Comparison of ENCODE assay signal across 1 cellular context in the genomic region with DNA sequence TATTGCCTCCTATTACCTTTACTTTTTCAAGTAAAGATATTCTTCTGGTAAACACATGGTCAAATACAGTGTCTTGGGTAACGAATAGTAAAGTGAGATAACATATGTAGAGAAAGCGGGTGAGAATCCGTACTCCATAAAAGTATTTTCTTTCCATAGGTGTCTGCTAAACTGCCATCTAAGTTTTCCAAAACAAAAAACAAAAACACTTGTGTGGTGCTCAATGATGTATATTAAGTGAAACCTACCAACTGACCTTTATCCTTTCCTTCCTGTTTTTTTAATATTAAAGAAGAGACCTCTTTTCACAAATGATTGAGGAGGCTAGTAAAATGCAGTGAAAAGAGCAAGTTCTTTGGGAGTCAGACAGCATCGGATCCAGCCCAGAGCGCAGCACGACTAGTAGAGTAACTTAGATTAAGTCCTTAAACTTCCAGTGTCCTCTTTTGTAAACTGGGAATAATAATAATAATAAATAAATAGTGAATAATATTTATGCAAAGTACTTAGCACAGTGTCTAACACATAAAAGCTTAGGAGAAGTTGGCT.
TF ChIP-seq lines count a peak whose summit lies in the region.

No MANE protein-coding gene starts in this region.

TF ChIP-seq in K562, 482 proteins besides CTCF, POLR2A, EP300 and RAD21 (continued from another document):
- peak; percentile 8; the same call in 1 of the 2 replicates for TF ChIP-seq MGA (IDR thresholded peaks at IDR 0.05)
- peak; percentile 26 for TF ChIP-seq ZBTB8A (IDR thresholded peaks at IDR 0.05; ENCODE audit: partially characterized antibody)
- TF ChIP-seq ARNT (IDR thresholded peaks at IDR 0.05) = 0 out of 4 replicates have a peak, but pooled peaks of 1 of the 2 experiments have one; percentile 15
- peak; percentile 15; the same call in 1 of the 2 replicates for TF ChIP-seq DEAF1 (CRISPR knock-in tag; IDR thresholded peaks at IDR 0.05)
- no peak for TF ChIP-seq ZNF282 (CRISPR knock-in tag; IDR thresholded peaks at IDR 0.05)
- TF ChIP-seq L3MBTL2 (IDR thresholded peaks at IDR 0.05) = 0 out of 2 replicates have a peak, but pooled peaks have one; percentile 6
- TF ChIP-seq ZNF561 (CRISPR knock-in tag; conservative IDR thresholded peaks at IDR 0.05) = no peak
- peak; percentile 19 for TF ChIP-seq HDAC3 (IDR thresholded peaks at IDR 0.05; ENCODE audit: borderline replicate concordance, partially characterized antibody)
- TF ChIP-seq, protein P1, sequence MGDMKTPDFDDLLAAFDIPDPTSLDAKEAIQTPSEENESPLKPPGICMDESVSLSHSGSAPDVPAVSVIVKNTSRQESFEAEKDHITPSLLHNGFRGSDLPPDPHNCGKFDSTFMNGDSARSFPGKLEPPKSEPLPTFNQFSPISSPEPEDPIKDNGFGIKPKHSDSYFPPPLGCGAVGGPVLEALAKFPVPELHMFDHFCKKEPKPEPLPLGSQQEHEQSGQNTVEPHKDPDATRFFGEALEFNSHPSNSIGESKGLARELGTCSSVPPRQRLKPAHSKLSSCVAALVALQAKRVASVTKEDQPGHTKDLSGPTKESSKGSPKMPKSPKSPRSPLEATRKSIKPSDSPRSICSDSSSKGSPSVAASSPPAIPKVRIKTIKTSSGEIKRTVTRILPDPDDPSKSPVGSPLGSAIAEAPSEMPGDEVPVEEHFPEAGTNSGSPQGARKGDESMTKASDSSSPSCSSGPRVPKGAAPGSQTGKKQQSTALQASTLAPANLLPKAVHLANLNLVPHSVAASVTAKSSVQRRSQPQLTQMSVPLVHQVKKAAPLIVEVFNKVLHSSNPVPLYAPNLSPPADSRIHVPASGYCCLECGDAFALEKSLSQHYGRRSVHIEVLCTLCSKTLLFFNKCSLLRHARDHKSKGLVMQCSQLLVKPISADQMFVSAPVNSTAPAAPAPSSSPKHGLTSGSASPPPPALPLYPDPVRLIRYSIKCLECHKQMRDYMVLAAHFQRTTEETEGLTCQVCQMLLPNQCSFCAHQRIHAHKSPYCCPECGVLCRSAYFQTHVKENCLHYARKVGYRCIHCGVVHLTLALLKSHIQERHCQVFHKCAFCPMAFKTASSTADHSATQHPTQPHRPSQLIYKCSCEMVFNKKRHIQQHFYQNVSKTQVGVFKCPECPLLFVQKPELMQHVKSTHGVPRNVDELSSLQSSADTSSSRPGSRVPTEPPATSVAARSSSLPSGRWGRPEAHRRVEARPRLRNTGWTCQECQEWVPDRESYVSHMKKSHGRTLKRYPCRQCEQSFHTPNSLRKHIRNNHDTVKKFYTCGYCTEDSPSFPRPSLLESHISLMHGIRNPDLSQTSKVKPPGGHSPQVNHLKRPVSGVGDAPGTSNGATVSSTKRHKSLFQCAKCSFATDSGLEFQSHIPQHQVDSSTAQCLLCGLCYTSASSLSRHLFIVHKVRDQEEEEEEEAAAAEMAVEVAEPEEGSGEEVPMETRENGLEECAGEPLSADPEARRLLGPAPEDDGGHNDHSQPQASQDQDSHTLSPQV (IDR thresholded peaks at IDR 0.05) = peak; percentile 59; the same call in 1 of the 2 replicates
- 0 out of 2 replicates have a peak, but pooled peaks have one; percentile 4 for TF ChIP-seq FOXM1 (IDR thresholded peaks at IDR 0.05; ENCODE audit: low read depth)
- no peak for TF ChIP-seq FOXM1 (CRISPR knock-in tag; IDR thresholded peaks at IDR 0.05; ENCODE audit: low read depth)
- TF ChIP-seq ZNF311 (CRISPR knock-in tag; IDR thresholded peaks at IDR 0.05) = peak; percentile 63; the same call in 1 of the 2 replicates
- no peak for TF ChIP-seq NR2C2 (CRISPR knock-in tag; IDR thresholded peaks at IDR 0.05)
- TF ChIP-seq NR2C2 (tag; IDR thresholded peaks at IDR 0.05) = peak; percentile 23; the same call in 1 of the 2 replicates
- TF ChIP-seq SREBF1 (IDR thresholded peaks at IDR 0.05; ENCODE audit: borderline replicate concordance, low read depth, low read length) = no peak
